In genomic region chr1:185156321-185156853, GRCh38 we compare ENCODE assay signal across 8 cellular contexts.
DNase-seq lines count a peak whose midpoint lies in the region; ATAC-seq and TF ChIP-seq lines count a peak whose summit lies in the region.

No MANE protein-coding gene starts in this region.

- intact Hi-C loops in tibial artery (cut with DNase I; ENCODE audit: low total_unique reads): loop anchor here (2.0 to 10.0 kb wide), 3 partner anchors 112 to 402 kb away; partner anchors contain the start of genes EDEM3, IVNS1ABP and RNF2

- no peak for TF ChIP-seq CTCF in choroid plexus epithelial cell (conservative IDR thresholded peaks at IDR 0.05; ENCODE audit: low read depth, low read length)
- no peak for TF ChIP-seq CTCF in tibial artery (IDR thresholded peaks at IDR 0.05)

- H3K9ac ChIP-seq in NT2/D1 (ENCODE audit: insufficient read length, low read depth): peak overlapping the region; percentile 97

- peak in 2 of 3 donors; percentile 3 to 8 for DNase-seq in stimulated activated CD4-positive, alpha-beta T cell treated with anti-CD3 and anti-CD28 coated beads, Interleukin-12 subunit alpha, Interleukin-12 subunit beta, amount 100 ng/mL, for 48 hours (ENCODE audit: low read depth in 2 of 3, low spot score in 1 of 3)
- no peak for DNase-seq in stimulated activated CD4-positive, alpha-beta T cell treated with anti-CD3 and anti-CD28 coated beads, Interleukin-4, amount 100 ng/mL, for 24 hours
- DNase-seq in NT2/D1 (ENCODE audit: low read depth, low spot score): no peak
- no peak for DNase-seq in choroid plexus epithelial cell (ENCODE audit: low read depth)
- DNase-seq in medulla oblongata (ENCODE audit: extremely low spot score): peak; percentile 55
- no peak for DNase-seq in tibial artery
- no peak for DNase-seq in iPS-NIHi7 (ENCODE audit: extremely low spot score)

- H3K36me3 ChIP-seq in NT2/D1 (ENCODE audit: insufficient read depth, insufficient read length, low read length): peaks cover 6% of the 10 kb centered on the region
- H3K36me3 ChIP-seq in tibial artery: peaks cover 3 to 7% (median 5%) of the 10 kb centered on the region in 3 donors

- ATAC-seq in HG02870 (IDR thresholded peaks at IDR 0.05; ENCODE audit: unreplicated experiment): peak; percentile 20

- peak overlapping the region; percentile 99 to 100 for H3K27ac ChIP-seq in tibial artery

- H3K27me3 ChIP-seq in NT2/D1 (ENCODE audit: insufficient read depth, insufficient read length) (peaks cover 8% of the 10 kb centered on the region), tibial artery (peaks cover 0 to 2% of the 10 kb centered on the region in 2 donors)

- H3K4me3 ChIP-seq in NT2/D1 (ENCODE audit: insufficient read length, low read depth) (peak overlapping the region; percentile 92), choroid plexus epithelial cell (ENCODE audit: low read depth, low read length) (peak overlapping the region; percentile 90), tibial artery (peak overlapping the region; percentile 83 to 87)

- H3K9me3 ChIP-seq in NT2/D1 (ENCODE audit: insufficient read depth, low read length) (no peaks in the 10 kb centered on the region), tibial artery (no peaks in the 10 kb centered on the region)

- H3K4me1 ChIP-seq in NT2/D1 (ENCODE audit: insufficient read depth, insufficient read length) (no peaks in the 10 kb centered on the region), tibial artery (peaks cover 0 to 47% (median 8%) of the 10 kb centered on the region in 4 donors)

Comparison
In these comparisons a context has a peak if more than half of its experiments do, and no peak if none do; other contexts are left out.
1. DNase-seq: peak in stimulated activated CD4-positive, alpha-beta T cell treated with anti-CD3 and anti-CD28 coated beads, Interleukin-12 subunit alpha, Interleukin-12 subunit beta, amount 100 ng/mL, for 48 hours (2 of 3) and medulla oblongata (single experiment); none in stimulated activated CD4-positive, alpha-beta T cell treated with anti-CD3 and anti-CD28 coated beads, Interleukin-4, amount 100 ng/mL, for 24 hours (single experiment), NT2/D1 (single experiment), choroid plexus epithelial cell (single experiment), tibial artery (0 of 2) and iPS-NIHi7 (single experiment).
2. Peak in every context shown above with its lines, with median percentiles within 50 percentile points of each other: H3K4me3 ChIP-seq.